ENCODE assay signal across 1 cellular context in the genomic region with DNA sequence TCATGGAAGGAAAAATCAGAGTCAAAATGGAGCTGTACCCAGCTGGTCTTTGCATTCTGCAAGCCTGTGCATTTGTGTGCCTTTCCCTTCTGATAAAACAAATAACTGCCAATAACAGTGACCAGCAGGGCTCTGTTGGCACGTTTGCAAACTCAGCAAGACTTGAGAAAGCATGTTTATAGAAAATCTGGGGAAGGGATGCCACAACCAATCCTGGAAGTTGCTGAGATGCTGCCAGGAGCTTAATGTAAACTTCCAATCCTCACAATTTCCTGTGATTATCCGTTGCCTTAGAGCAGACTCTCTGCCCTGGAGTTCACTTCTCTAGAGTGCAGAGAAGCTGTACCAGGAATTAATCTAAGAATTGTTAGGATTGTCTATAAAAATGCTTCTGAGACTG.
TF ChIP-seq lines count a peak whose summit lies in the region.

No MANE protein-coding gene starts in this region.

TF ChIP-seq in GM23338, 12 proteins besides CTCF, POLR2A, EP300 and RAD21:
- TF ChIP-seq, protein P1, sequence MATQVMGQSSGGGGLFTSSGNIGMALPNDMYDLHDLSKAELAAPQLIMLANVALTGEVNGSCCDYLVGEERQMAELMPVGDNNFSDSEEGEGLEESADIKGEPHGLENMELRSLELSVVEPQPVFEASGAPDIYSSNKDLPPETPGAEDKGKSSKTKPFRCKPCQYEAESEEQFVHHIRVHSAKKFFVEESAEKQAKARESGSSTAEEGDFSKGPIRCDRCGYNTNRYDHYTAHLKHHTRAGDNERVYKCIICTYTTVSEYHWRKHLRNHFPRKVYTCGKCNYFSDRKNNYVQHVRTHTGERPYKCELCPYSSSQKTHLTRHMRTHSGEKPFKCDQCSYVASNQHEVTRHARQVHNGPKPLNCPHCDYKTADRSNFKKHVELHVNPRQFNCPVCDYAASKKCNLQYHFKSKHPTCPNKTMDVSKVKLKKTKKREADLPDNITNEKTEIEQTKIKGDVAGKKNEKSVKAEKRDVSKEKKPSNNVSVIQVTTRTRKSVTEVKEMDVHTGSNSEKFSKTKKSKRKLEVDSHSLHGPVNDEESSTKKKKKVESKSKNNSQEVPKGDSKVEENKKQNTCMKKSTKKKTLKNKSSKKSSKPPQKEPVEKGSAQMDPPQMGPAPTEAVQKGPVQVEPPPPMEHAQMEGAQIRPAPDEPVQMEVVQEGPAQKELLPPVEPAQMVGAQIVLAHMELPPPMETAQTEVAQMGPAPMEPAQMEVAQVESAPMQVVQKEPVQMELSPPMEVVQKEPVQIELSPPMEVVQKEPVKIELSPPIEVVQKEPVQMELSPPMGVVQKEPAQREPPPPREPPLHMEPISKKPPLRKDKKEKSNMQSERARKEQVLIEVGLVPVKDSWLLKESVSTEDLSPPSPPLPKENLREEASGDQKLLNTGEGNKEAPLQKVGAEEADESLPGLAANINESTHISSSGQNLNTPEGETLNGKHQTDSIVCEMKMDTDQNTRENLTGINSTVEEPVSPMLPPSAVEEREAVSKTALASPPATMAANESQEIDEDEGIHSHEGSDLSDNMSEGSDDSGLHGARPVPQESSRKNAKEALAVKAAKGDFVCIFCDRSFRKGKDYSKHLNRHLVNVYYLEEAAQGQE (IDR thresholded peaks at IDR 0.05; ENCODE audit: unreplicated experiment) = no peak
- TF ChIP-seq ZNF331 (CRISPR knock-in tag; IDR thresholded peaks at IDR 0.05; ENCODE audit: low read depth) (no peak), ZNF114 (CRISPR knock-in tag; IDR thresholded peaks at IDR 0.05) (no peak), NANOG (IDR thresholded peaks at IDR 0.05; ENCODE audit: borderline replicate concordance) (no peak), STAT1 (IDR thresholded peaks at IDR 0.05; ENCODE audit: unreplicated experiment) (no peak), EZH2phosphoT487 (IDR thresholded peaks at IDR 0.05; ENCODE audit: unreplicated experiment) (no peak), CREB1 (CRISPR knock-in tag; IDR thresholded peaks at IDR 0.05; ENCODE audit: low read depth) (no peak), EZH2 (IDR thresholded peaks at IDR 0.05; ENCODE audit: low read depth, unreplicated experiment) (no peak), JUNB (IDR thresholded peaks at IDR 0.05; ENCODE audit: unreplicated experiment) (no peak), POLR2AphosphoS5 (IDR thresholded peaks at IDR 0.05; ENCODE audit: low read depth) (no peak)
- TF ChIP-seq, protein P2, sequence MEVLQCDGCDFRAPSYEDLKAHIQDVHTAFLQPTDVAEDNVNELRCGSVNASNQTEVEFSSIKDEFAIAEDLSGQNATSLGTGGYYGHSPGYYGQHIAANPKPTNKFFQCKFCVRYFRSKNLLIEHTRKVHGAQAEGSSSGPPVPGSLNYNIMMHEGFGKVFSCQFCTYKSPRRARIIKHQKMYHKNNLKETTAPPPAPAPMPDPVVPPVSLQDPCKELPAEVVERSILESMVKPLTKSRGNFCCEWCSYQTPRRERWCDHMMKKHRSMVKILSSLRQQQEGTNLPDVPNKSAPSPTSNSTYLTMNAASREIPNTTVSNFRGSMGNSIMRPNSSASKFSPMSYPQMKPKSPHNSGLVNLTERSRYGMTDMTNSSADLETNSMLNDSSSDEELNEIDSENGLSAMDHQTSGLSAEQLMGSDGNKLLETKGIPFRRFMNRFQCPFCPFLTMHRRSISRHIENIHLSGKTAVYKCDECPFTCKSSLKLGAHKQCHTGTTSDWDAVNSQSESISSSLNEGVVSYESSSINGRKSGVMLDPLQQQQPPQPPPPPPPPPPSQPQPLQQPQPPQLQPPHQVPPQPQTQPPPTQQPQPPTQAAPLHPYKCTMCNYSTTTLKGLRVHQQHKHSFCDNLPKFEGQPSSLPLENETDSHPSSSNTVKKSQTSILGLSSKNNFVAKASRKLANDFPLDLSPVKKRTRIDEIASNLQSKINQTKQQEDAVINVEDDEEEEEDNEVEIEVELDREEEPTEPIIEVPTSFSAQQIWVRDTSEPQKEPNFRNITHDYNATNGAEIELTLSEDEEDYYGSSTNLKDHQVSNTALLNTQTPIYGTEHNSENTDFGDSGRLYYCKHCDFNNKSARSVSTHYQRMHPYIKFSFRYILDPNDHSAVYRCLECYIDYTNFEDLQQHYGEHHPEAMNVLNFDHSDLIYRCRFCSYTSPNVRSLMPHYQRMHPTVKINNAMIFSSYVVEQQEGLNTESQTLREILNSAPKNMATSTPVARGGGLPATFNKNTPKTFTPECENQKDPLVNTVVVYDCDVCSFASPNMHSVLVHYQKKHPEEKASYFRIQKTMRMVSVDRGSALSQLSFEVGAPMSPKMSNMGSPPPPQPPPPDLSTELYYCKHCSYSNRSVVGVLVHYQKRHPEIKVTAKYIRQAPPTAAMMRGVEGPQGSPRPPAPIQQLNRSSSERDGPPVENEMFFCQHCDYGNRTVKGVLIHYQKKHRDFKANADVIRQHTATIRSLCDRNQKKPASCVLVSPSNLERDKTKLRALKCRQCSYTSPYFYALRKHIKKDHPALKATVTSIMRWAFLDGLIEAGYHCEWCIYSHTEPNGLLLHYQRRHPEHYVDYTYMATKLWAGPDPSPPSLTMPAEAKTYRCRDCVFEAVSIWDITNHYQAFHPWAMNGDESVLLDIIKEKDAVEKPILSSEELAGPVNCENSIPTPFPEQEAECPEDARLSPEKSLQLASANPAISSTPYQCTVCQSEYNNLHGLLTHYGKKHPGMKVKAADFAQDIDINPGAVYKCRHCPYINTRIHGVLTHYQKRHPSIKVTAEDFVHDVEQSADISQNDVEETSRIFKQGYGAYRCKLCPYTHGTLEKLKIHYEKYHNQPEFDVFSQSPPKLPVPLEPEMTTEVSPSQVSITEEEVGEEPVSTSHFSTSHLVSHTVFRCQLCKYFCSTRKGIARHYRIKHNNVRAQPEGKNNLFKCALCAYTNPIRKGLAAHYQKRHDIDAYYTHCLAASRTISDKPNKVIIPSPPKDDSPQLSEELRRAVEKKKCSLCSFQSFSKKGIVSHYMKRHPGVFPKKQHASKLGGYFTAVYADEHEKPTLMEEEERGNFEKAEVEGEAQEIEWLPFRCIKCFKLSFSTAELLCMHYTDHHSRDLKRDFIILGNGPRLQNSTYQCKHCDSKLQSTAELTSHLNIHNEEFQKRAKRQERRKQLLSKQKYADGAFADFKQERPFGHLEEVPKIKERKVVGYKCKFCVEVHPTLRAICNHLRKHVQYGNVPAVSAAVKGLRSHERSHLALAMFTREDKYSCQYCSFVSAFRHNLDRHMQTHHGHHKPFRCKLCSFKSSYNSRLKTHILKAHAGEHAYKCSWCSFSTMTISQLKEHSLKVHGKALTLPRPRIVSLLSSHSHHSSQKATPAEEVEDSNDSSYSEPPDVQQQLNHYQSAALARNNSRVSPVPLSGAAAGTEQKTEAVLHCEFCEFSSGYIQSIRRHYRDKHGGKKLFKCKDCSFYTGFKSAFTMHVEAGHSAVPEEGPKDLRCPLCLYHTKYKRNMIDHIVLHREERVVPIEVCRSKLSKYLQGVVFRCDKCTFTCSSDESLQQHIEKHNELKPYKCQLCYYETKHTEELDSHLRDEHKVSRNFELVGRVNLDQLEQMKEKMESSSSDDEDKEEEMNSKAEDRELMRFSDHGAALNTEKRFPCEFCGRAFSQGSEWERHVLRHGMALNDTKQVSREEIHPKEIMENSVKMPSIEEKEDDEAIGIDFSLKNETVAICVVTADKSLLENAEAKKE (CRISPR knock-in tag; IDR thresholded peaks at IDR 0.05) = no peak
- TF ChIP-seq, protein P3, sequence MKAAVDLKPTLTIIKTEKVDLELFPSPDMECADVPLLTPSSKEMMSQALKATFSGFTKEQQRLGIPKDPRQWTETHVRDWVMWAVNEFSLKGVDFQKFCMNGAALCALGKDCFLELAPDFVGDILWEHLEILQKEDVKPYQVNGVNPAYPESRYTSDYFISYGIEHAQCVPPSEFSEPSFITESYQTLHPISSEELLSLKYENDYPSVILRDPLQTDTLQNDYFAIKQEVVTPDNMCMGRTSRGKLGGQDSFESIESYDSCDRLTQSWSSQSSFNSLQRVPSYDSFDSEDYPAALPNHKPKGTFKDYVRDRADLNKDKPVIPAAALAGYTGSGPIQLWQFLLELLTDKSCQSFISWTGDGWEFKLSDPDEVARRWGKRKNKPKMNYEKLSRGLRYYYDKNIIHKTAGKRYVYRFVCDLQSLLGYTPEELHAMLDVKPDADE (IDR thresholded peaks at IDR 0.05) = no peak
